ENCODE assay signal across 25 cellular contexts in the genomic region with DNA sequence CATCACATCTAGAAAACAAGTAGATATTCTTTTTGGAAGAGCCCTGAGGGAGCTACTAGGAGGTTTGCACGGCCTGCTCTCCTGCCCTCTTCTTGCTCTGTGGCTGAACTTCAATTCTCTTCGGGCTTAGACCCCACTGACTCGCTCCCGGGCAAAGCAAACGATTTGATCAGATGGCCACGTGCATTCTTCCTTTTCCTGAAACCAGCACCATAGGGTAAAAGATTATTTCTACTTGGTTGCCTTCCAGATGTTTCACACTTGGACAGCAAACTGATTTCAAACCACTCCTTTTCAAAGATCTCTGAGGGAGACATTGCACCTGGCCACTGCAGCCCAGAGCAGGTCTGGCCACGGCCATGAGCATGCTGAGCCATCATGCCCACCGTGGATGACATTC. TPM values are rescaled to one million over a fixed set of nuclear protein-coding genes. Genes with fewer than 3 reads are reported as not detected.
"Had no signal": no experiment of that assay in that cellular context is flagged by ENCODE, and none has a peak within 500 bp of the region (broad histone marks: within the 10 kb centered on the region; RNA-seq: fewer than 3 reads in every experiment).

TSS of gene SLC22A1 (plus strand) at position 258 of the 400 bp plus-strand sequence. CDS start at position 379, 121 bp downstream.

- H3K27me3 ChIP-seq: neural progenitor cell, right atrium auricular region, stomach, thyroid gland, vagina had no signal

- H2AFZ ChIP-seq: neural progenitor cell had no signal

- H3K27ac Mint-ChIP-seq: neural progenitor cell had no signal

- H3K9ac ChIP-seq: neural progenitor cell had no signal

- H3K4me1 Mint-ChIP-seq: naive thymus-derived CD4-positive, alpha-beta T cell; nephron had no signal

- H3K9me3 ChIP-seq: prostate gland, right atrium auricular region, stomach, thyroid gland, vagina had no signal

- ATAC-seq: effector memory CD8-positive, alpha-beta T cell; naive thymus-derived CD4-positive, alpha-beta T cell had no signal

- H3K4me1 ChIP-seq: prostate gland, right atrium auricular region, stomach, thyroid gland, vagina had no signal

- H3K4me2 ChIP-seq: neural progenitor cell had no signal

- H3K27ac ChIP-seq: neural progenitor cell, prostate gland, right atrium auricular region, stomach, thyroid gland, vagina had no signal

- FAIRE-seq: frontal cortex, keratinocyte, small intestine had no signal

- H3K4me3 Mint-ChIP-seq: effector memory CD8-positive, alpha-beta T cell; naive thymus-derived CD4-positive, alpha-beta T cell; nephron; neural progenitor cell had no signal

- DNase-seq: cortex of kidney; effector memory CD8-positive, alpha-beta T cell; mesenchymal stem cell; midbrain; naive thymus-derived CD4-positive, alpha-beta T cell; nucleus accumbens; small intestine; stimulated activated CD4-positive, alpha-beta T cell treated with anti-CD3 and anti-CD28 coated beads, Interleukin-12 subunit alpha, Interleukin-12 subunit beta, amount 100 ng/mL, for 4 hours; stimulated activated CD4-positive, alpha-beta T cell treated with anti-CD3 and anti-CD28 coated beads, Interleukin-1b, Interleukin-23, amount 100 ng/mL, for 48 hours; stimulated activated CD4-positive, alpha-beta T cell treated with anti-CD3 and anti-CD28 coated beads, Interleukin-4, amount 100 ng/mL, for 1 hour; stimulated activated CD8-positive, alpha-beta memory T cell treated with anti-CD3 and anti-CD28 coated beads, Interleukin-4, amount 100 ng/mL, for 48 hours; stimulated activated naive CD4-positive, alpha-beta T cell; stomach; thyroid gland; trophoblast cell had no signal

- H3K9me3 Mint-ChIP-seq: effector memory CD8-positive, alpha-beta T cell; nephron had no signal

- H3K36me3 ChIP-seq: neural progenitor cell, prostate gland, right atrium auricular region, thyroid gland, vagina had no signal

- H3K27me3 Mint-ChIP-seq: effector memory CD8-positive, alpha-beta T cell had no signal

- H3K4me3 ChIP-seq: neural progenitor cell, prostate gland, right atrium auricular region, stomach, thyroid gland, vagina had no signal

RNA-seq across cellular contexts. Expression of gene SLC22A1, which starts in this region (rescaled TPM):
- total RNA-seq: dermis microvascular lymphatic vessel endothelial cell, frontal cortex, lung microvascular endothelial cell, right atrium auricular region, temporal lobe had no signal
- polyA plus RNA-seq: naive thymus-derived CD4-positive, alpha-beta T cell had no signal
